33 cellular contexts compared by ENCODE assay signal in the genomic region with DNA sequence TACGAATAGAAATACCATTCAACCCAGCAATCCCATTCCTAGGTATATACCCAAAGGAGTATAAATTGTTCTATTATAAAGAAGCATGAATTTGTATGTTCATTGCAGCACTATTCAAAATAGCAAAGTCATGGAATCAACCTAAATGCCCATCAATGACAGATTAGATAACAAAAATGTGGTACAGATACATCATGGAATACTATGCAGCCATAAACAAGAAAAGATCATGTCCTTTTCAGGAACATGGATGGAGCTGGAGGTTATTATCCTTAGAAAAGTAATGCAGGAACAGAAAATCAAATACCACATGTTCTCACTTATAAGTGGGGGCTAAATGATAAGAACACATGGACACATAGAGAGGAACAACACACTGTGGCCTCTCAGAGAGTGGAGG.
"Had no signal": no experiment of that assay in that cellular context is flagged by ENCODE, and none has a peak within 500 bp of the region (broad histone marks: within the 10 kb centered on the region; RNA-seq: fewer than 3 reads in every experiment).

No MANE protein-coding gene starts in this region.

- H3K36me3 ChIP-seq: adrenal gland, ascending aorta, brain microvascular endothelial cell, breast epithelium, cardiac muscle cell had no signal

- H3K27ac ChIP-seq: adrenal gland, ascending aorta, body of pancreas, brain microvascular endothelial cell, breast epithelium, cardiac muscle cell had no signal

- H3K9me3 ChIP-seq: adrenal gland, ascending aorta, body of pancreas had no signal

- H3K4me3 ChIP-seq: adrenal gland, ascending aorta, body of pancreas, breast epithelium, cardiac muscle cell had no signal

- H3K4me1 ChIP-seq: adrenal gland, body of pancreas, breast epithelium had no signal

- H3K27me3 ChIP-seq: adrenal gland, ascending aorta, body of pancreas, brain microvascular endothelial cell, breast epithelium, cardiac muscle cell had no signal

- DNase-seq: activated effector memory CD4-positive, alpha-beta T cell treated with anti-CD3 and anti-CD28 coated beads, Interleukin-2, amount 50 U/mL, for 16 hours; activated effector memory CD4-positive, alpha-beta T cell treated with Interleukin-2 at 50 U/mL for 16 hours; activated gamma-delta T cell; activated gamma-delta T cell treated with Interleukin-2 at 50 U/mL for 16 hours; activated naive CD4-positive, alpha-beta T cell; activated naive CD4-positive, alpha-beta T cell treated with anti-CD3 and anti-CD28 coated beads for 36 hours; activated naive CD4-positive, alpha-beta T cell treated with anti-CD3 and anti-CD28 coated beads, Interleukin-2, amount 10 ng/mL, durations not matched to agents 7 days and 5 days; activated naive CD4-positive, alpha-beta T cell treated with anti-CD3 and anti-CD28 coated beads, Interleukin-2, amount 50 U/mL, for 16 hours; activated naive CD4-positive, alpha-beta T cell treated with Interleukin-2 at 50 U/mL for 16 hours; activated naive CD8-positive, alpha-beta T cell treated with anti-CD3 and anti-CD28 coated beads for 36 hours; activated naive CD8-positive, alpha-beta T cell treated with anti-CD3 and anti-CD28 coated beads, Interleukin-2, amount 10 ng/mL, durations not matched to agents 7 days and 5 days; activated naive CD8-positive, alpha-beta T cell treated with anti-CD3 and anti-CD28 coated beads, Interleukin-2, amount 50 U/mL, for 24 hours; activated T-cell treated with anti-CD3 and anti-CD28 coated beads, Interleukin-2, amount 50 U/mL, for 24 hours; activated T-cell treated with anti-CD3 and anti-CD28 coated beads, Interleukin-2, amount 50 U/mL, for 4 hours; activated T-cell treated with anti-CD3 and anti-CD28 coated beads, Interleukin-2, amount 50 U/mL, for 48 hours; activated T-cell treated with anti-CD3 and anti-CD28 coated beads, Interleukin-2, amount 50 U/mL, for 72 hours; adrenal gland; amniotic stem cell; amygdala; anterior cingulate cortex; aorta; body of pancreas; brain microvascular endothelial cell; caudate nucleus; central memory CD4-positive, alpha-beta T cell; cerebellar nuclear complex had no signal

- FAIRE-seq: astrocyte, bronchial epithelial cell had no signal

- ATAC-seq: activated naive CD4-positive, alpha-beta T cell treated with anti-CD3 and anti-CD28 coated beads, Interleukin-2, amount 50 U/mL, for 72 hours; activated naive CD8-positive, alpha-beta T cell treated with anti-CD3 and anti-CD28 coated beads, Interleukin-2, amount 50 U/mL, for 24 hours; activated T-cell treated with anti-CD3 and anti-CD28 coated beads, Interleukin-2, amount 50 U/mL, for 4 hours; activated T-cell treated with anti-CD3 and anti-CD28 coated beads, Interleukin-2, amount 50 U/mL, for 72 hours; activated T-helper 17 cell treated with anti-CD3 and anti-CD28 coated beads, Interleukin-2, amount 50 U/mL, for 72 hours; body of pancreas had no signal
